Comparison of ENCODE assay signal across 25 cellular contexts in genomic region chr4:4607336-4608213, GRCh38.
"Had no signal": no experiment of that assay in that cellular context is flagged by ENCODE, and none has a peak within 500 bp of the region (broad histone marks: within the 10 kb centered on the region; RNA-seq: fewer than 3 reads in every experiment).

No MANE protein-coding gene starts in this region.

- H3K4me3 Mint-ChIP-seq: activated T-helper 1 cell treated with anti-CD3 and anti-CD28 coated beads, Interleukin-12 subunit alpha, Interleukin-12 subunit beta, Interleukin-2, Interleukin-4 antibody, amounts not matched to agents 30 ng/mL and 10 ng/mL and 1 ng/mL, durations not matched to agents 14 hours and 24 hours and 36 hours; effector memory CD8-positive, alpha-beta T cell; natural killer cell treated with Interleukin-12 subunit alpha and Interleukin-12 subunit beta and Interleukin-15 and Interleukin-18, amount 100 ng/mL, for 72 hours had no signal

- ATAC-seq: activated naive CD4-positive, alpha-beta T cell treated with anti-CD3 and anti-CD28 coated beads, Interleukin-2, amount 50 U/mL, for 72 hours; effector memory CD8-positive, alpha-beta T cell; foreskin keratinocyte; natural killer cell treated with Interleukin-12 subunit alpha and Interleukin-12 subunit beta and Interleukin-15 and Interleukin-18, amount 100 ng/mL, for 72 hours; upper lobe of right lung had no signal

- H3K36me3 ChIP-seq: adrenal gland, upper lobe of right lung had no signal

- H3K27me3 Mint-ChIP-seq: effector memory CD8-positive, alpha-beta T cell; natural killer cell treated with Interleukin-12 subunit alpha and Interleukin-12 subunit beta and Interleukin-15 and Interleukin-18, amount 100 ng/mL, for 72 hours had no signal

- H3K4me1 ChIP-seq: adrenal gland, foreskin keratinocyte, upper lobe of right lung had no signal

- H3K9me3 ChIP-seq: adrenal gland, upper lobe of right lung had no signal

- H3K27ac Mint-ChIP-seq: activated naive CD4-positive, alpha-beta T cell treated with anti-CD3 and anti-CD28 coated beads, Interleukin-2, amount 50 U/mL, for 72 hours; activated T-helper 1 cell treated with anti-CD3 and anti-CD28 coated beads, Interleukin-12 subunit alpha, Interleukin-12 subunit beta, Interleukin-2, Interleukin-4 antibody, amounts not matched to agents 30 ng/mL and 10 ng/mL and 1 ng/mL, durations not matched to agents 14 hours and 24 hours and 36 hours; effector memory CD8-positive, alpha-beta T cell; natural killer cell treated with Interleukin-12 subunit alpha and Interleukin-12 subunit beta and Interleukin-15 and Interleukin-18, amount 100 ng/mL, for 72 hours had no signal

- FAIRE-seq: astrocyte, bronchial epithelial cell had no signal

- H3K4me3 ChIP-seq: adrenal gland, upper lobe of right lung had no signal

- H3K9me3 Mint-ChIP-seq: activated naive CD4-positive, alpha-beta T cell treated with anti-CD3 and anti-CD28 coated beads, Interleukin-2, amount 50 U/mL, for 72 hours; activated T-helper 1 cell treated with anti-CD3 and anti-CD28 coated beads, Interleukin-12 subunit alpha, Interleukin-12 subunit beta, Interleukin-2, Interleukin-4 antibody, amounts not matched to agents 30 ng/mL and 10 ng/mL and 1 ng/mL, durations not matched to agents 14 hours and 24 hours and 36 hours; effector memory CD8-positive, alpha-beta T cell; natural killer cell treated with Interleukin-12 subunit alpha and Interleukin-12 subunit beta and Interleukin-15 and Interleukin-18, amount 100 ng/mL, for 72 hours had no signal

- H3K27me3 ChIP-seq: adrenal gland, foreskin keratinocyte, upper lobe of right lung had no signal

- H3K27ac ChIP-seq: adrenal gland, epithelial cell of prostate, foreskin keratinocyte, upper lobe of right lung, VCaP had no signal

- H3K36me3 Mint-ChIP-seq: natural killer cell treated with Interleukin-12 subunit alpha and Interleukin-12 subunit beta and Interleukin-15 and Interleukin-18, amount 100 ng/mL, for 72 hours had no signal

- DNase-seq: activated CD4-positive, alpha-beta T cell treated with anti-CD3 and anti-CD28 coated beads for 1 hour; activated CD4-positive, alpha-beta T cell treated with anti-CD3 and anti-CD28 coated beads, Interleukin-2, amount 50 U/mL, for 4 hours; activated gamma-delta T cell treated with Interleukin-2 at 50 U/mL for 16 hours; activated T-cell treated with anti-CD3 and anti-CD28 coated beads for 4 hours; adrenal gland; effector memory CD8-positive, alpha-beta T cell; foreskin keratinocyte; glutamatergic neuron; hypothalamus; mesenchymal stem cell; occipital lobe; stimulated activated CD4-positive, alpha-beta T cell treated with anti-CD3 and anti-CD28 coated beads, Interleukin-12 subunit alpha, Interleukin-12 subunit beta, amount 100 ng/mL, for 4 hours; stimulated activated CD4-positive, alpha-beta T cell treated with anti-CD3 and anti-CD28 coated beads, Interleukin-1b, Interleukin-23, amount 100 ng/mL, for 48 hours; stimulated activated CD8-positive, alpha-beta memory T cell treated with anti-CD3 and anti-CD28 coated beads, Interleukin-4, amount 100 ng/mL, for 48 hours; stimulated activated naive CD4-positive, alpha-beta T cell; SW 1271; T-helper 2 cell; upper lobe of right lung had no signal
